28 cellular contexts compared by ENCODE assay signal in the genomic region with DNA sequence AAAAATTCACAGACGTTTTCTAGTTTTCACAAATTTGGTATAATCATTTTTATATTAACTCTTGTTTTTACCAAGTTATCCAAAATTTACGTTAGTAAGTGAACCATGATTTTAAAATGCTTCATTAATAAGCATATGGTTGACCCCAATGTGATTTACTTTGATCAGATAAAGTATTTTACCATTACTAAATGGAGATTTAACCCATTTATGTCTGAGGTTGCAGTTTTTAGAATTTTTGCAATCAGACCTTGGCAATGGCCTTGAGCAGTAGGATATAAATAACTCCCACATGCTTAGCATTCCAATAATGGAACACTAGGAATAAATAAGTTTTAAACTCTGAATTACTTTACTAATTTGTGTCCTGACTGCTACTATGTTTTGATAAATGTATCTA.
"Had no signal": no experiment of that assay in that cellular context is flagged by ENCODE, and none has a peak within 500 bp of the region (broad histone marks: within the 10 kb centered on the region; RNA-seq: fewer than 3 reads in every experiment).

No MANE protein-coding gene starts in this region.

- H3K27me3 ChIP-seq: brain microvascular endothelial cell, SJCRH30 had no signal

- H3K4me3 ChIP-seq: SJCRH30, SK-N-MC had no signal

- DNase-seq: activated CD4-positive, alpha-beta T cell treated with anti-CD3 and anti-CD28 coated beads, Interleukin-2, amount 10 ng/mL, durations not matched to agents 24 days and 14 days; activated CD4-positive, alpha-beta T cell treated with anti-CD3 and anti-CD28 coated beads, Interleukin-2, amount 50 U/mL, for 4 hours; activated CD8-positive, alpha-beta T cell treated with anti-CD3 and anti-CD28 coated beads for 36 hours; activated effector memory CD4-positive, alpha-beta T cell treated with anti-CD3 and anti-CD28 coated beads, Interleukin-2, amount 50 U/mL, for 16 hours; activated naive CD4-positive, alpha-beta T cell; activated naive CD4-positive, alpha-beta T cell treated with anti-CD3 and anti-CD28 coated beads, Interleukin-2, amount 50 U/mL, for 16 hours; activated naive CD8-positive, alpha-beta T cell treated with anti-CD3 and anti-CD28 coated beads for 36 hours; activated T-cell treated with anti-CD3 and anti-CD28 coated beads, Interleukin-2, amount 50 U/mL, for 1 hour; activated T-cell treated with anti-CD3 and anti-CD28 coated beads, Interleukin-2, amount 50 U/mL, for 72 hours; amniotic stem cell; aorta; brain microvascular endothelial cell; Karpas-422; KBM-7; NCI-H1105 treated with DMSO at 0.1 percent for 48 hours; NCI-H1436; NCI-H1694 treated with DMSO at 0.1 percent for 48 hours; NCI-H2029; NCI-H345; NCI-H510A; NCI-H748 treated with DMSO at 0.1 percent for 48 hours; NK-92 treated with Interleukin-12 subunit alpha and Interleukin-12 subunit beta, amount 100 ng/mL, for 24 hours; SHP77; SJCRH30; T-cell; T-helper 17 cell; WERI-Rb-1 had no signal

- H3K36me3 ChIP-seq: brain microvascular endothelial cell, WERI-Rb-1 had no signal

- H3K27ac ChIP-seq: brain microvascular endothelial cell, SJCRH30, SK-N-MC, WERI-Rb-1 had no signal
